ENCODE assay signal across 15 cellular contexts in the genomic region with DNA sequence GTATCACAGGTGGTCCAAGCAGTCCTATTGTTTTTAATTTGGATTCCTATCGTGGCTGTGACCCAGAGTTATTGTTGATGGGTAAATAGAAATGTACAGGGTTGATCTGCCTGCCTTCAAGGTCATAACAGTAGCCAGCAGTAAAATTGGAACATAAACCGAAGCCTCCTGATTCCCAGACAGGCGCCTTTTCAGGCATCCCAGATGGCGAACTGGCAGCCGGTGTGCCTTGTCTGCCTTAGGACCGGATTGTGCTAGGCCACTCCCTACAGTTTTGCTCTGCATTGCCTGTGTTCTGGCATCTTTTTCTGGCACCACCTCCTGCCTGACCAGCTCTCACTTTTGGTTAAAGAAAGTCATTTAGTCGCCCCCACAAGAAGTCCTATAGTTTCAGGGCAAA.
"Had no signal": no experiment of that assay in that cellular context is flagged by ENCODE, and none has a peak within 500 bp of the region (broad histone marks: within the 10 kb centered on the region; RNA-seq: fewer than 3 reads in every experiment).

No MANE protein-coding gene starts in this region.

- H3K4me2 ChIP-seq: smooth muscle cell had no signal

- H3K27ac ChIP-seq: coronary artery, left lung, testis had no signal

- H3K4me3 ChIP-seq: coronary artery, left lung, smooth muscle cell, testis had no signal

- H3K27me3 ChIP-seq: left lung, testis had no signal

- H3K9me3 ChIP-seq: left lung, testis had no signal

- H3K36me3 ChIP-seq: left lung had no signal

- DNase-seq: activated B cell treated with CpG ODN at 0.5 μM for 24 hours; activated CD4-positive, alpha-beta T cell treated with anti-CD3 and anti-CD28 coated beads for 4 hours; activated CD8-positive, alpha-beta T cell treated with anti-CD3 and anti-CD28 coated beads for 36 hours; activated naive CD4-positive, alpha-beta T cell treated with Interleukin-2 at 50 U/mL for 16 hours; activated naive CD8-positive, alpha-beta T cell treated with anti-CD3 and anti-CD28 coated beads, Interleukin-2, amount 10 ng/mL, durations not matched to agents 7 days and 5 days; activated T-cell treated with anti-CD3 and anti-CD28 coated beads, Interleukin-2, amount 50 U/mL, for 1 hour; kidney; left lung; naive B cell; stimulated activated CD4-positive, alpha-beta T cell treated with anti-CD3 and anti-CD28 coated beads, Interleukin-4, amount 100 ng/mL, for 1 hour; testis had no signal

- ATAC-seq: activated CD8-positive, alpha-beta T cell treated with anti-CD3 and anti-CD28 coated beads for 36 hours; left lung; sciatic nerve; stimulated activated effector memory CD8-positive, alpha-beta T cell treated with anti-CD3 and anti-CD28 coated beads, Interleukin-12 subunit alpha, Interleukin-12 subunit beta, amount 100 ng/mL, for 72 hours had no signal

- H3K4me1 ChIP-seq: left lung, testis had no signal
